ENCODE assay signal across 13 cellular contexts in the genomic region with DNA sequence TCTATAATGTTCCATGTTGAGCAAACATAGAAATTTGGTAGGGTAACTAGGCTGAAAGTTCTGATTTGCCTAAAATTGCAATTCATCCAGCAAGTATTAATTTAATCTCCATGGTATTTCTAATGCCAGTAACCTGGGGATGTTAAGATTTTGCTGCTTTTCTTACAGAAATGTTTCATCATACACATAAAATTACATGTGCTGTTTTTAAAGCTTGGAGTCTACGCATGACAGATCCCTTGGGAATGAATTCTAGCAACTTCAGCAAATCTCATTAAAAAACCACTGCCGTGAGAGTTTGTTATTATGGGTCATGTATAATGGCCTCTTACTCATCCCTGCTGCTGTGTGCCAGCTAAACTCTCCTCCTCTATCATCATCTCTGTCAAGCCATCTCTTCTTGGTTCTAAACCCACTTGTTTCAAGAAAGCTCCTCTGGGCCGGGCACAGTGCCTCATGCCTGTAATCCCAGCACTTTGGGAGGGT.
DNase-seq lines count a peak whose midpoint lies in the region; ATAC-seq and TF ChIP-seq lines count a peak whose summit lies in the region.
"Had no signal": no experiment of that assay in that cellular context is flagged by ENCODE, and none has a peak within 500 bp of the region (broad histone marks: within the 10 kb centered on the region; RNA-seq: fewer than 3 reads in every experiment).

No MANE protein-coding gene starts in this region.

- no peak for TF ChIP-seq EP300 in suprapubic skin (IDR thresholded peaks at IDR 0.05)

- no peaks in the 10 kb centered on the region for H3K9me3 ChIP-seq in SK-N-MC (ENCODE audit: low read depth, low read length)
- H3K9me3 ChIP-seq in suprapubic skin: no peaks in the 10 kb centered on the region
- H3K9me3 ChIP-seq: heart right ventricle had no signal

- peak overlapping the region; percentile 100 for H3K27ac ChIP-seq in SK-N-MC
- H3K27ac ChIP-seq in suprapubic skin: peak overlapping the region; percentile 30
- H3K27ac ChIP-seq: 22Rv1, heart right ventricle had no signal

- no peak for TF ChIP-seq POLR2A in suprapubic skin (IDR thresholded peaks at IDR 0.05)

- WGBS in suprapubic skin: 47% methylated on average over 3 of the region's 3 CpGs

- H3K4me3 ChIP-seq in SK-N-MC (peak overlapping the region; percentile 39), suprapubic skin (no peak overlapping the region)
- H3K4me3 ChIP-seq: heart right ventricle had no signal

- no peak for ATAC-seq in HG02852 (IDR thresholded peaks at IDR 0.05; ENCODE audit: unreplicated experiment)
- ATAC-seq in GM18907 (IDR thresholded peaks at IDR 0.05; ENCODE audit: unreplicated experiment): no peak
- ATAC-seq: heart right ventricle, natural killer cell had no signal

- H3K9ac ChIP-seq in SK-N-MC (ENCODE audit: insufficient read length): peak overlapping the region; percentile 86

- peak; percentile 1 for DNase-seq in DMS 273 (lab: John Stamatoyannopoulos, UW; ENCODE audit: unreplicated experiment)
- no peak for DNase-seq in DMS 273 treated with DMSO at 0.1 percent for 48 hours (lab: John Stamatoyannopoulos, UW)
- DNase-seq in SK-N-MC (ENCODE audit: low read depth, low spot score): peak; percentile 95
- peak; percentile 100 for DNase-seq in fibroblast of peridontal ligament (ENCODE audit: extremely low read depth)
- peak in 1 of 2 donors; percentile 31 for DNase-seq in suprapubic skin (ENCODE audit: low spot score in 2 of 2)
- DNase-seq in islet precursor cell: no peak
- DNase-seq: anterior cingulate cortex; heart right ventricle; natural killer cell; stimulated activated CD4-positive, alpha-beta T cell treated with anti-CD3 and anti-CD28 coated beads, Interleukin-2, amount 100 ng/mL, for 24 hours had no signal

- H3K36me3 ChIP-seq in SK-N-MC (ENCODE audit: insufficient read depth, low read length) (no peaks in the 10 kb centered on the region), suprapubic skin (no peaks in the 10 kb centered on the region)
- H3K36me3 ChIP-seq: heart right ventricle had no signal

- no peaks in the 10 kb centered on the region for H3K27me3 ChIP-seq in suprapubic skin
- H3K27me3 ChIP-seq: heart right ventricle had no signal

- H3K4me1 ChIP-seq in suprapubic skin: peaks cover 10% of the 10 kb centered on the region

- no peak for TF ChIP-seq CTCF in suprapubic skin (IDR thresholded peaks at IDR 0.05)

Comparison
In these comparisons a context has a peak if more than half of its experiments do, and no peak if none do; other contexts are left out.
1. DNase-seq: peak in DMS 273 (single experiment), SK-N-MC (single experiment) and fibroblast of peridontal ligament (single experiment); none in DMS 273 treated with DMSO at 0.1 percent for 48 hours (single experiment) and islet precursor cell (single experiment).